ENCODE assay signal across 11 cellular contexts in the genomic region with DNA sequence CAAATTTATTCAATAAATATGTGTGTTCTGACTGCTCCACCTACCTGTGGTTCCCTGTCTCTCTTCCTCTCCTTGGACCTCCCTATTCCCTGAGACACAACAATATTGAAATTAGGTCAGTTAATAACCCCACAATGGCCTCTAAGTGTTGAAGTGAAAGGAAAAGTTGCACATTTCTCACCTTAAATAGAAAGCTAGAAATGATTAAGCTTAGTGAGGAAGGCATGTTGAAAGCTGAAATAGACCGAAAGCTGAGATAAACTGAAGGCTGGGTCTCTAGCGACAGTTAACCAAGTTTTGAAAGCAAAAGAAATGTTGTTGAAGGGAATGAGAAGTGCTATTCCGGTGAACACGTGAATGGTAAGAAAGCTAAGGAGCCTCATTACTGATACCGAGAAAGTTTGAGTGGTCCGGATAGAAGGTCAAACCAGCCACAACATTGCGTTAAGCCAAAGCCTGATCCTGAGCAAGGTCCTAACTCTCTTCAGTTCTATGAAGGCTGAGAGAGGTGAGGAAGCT. TPM values are rescaled to one million over a fixed set of nuclear protein-coding genes. Genes with fewer than 3 reads are reported as not detected.
DNase-seq lines count a peak whose midpoint lies in the region; ATAC-seq and TF ChIP-seq lines count a peak whose summit lies in the region.
"Had no signal": no experiment of that assay in that cellular context is flagged by ENCODE, and none has a peak within 500 bp of the region (broad histone marks: within the 10 kb centered on the region; RNA-seq: fewer than 3 reads in every experiment).

No MANE protein-coding gene starts in this region.

- no peak overlapping the region for H3K4me3 ChIP-seq in uterus
- H3K4me3 ChIP-seq: colonic mucosa had no signal

- H3K4me1 Mint-ChIP-seq in immature natural killer cell = peaks cover 37 to 46% of the 10 kb centered on the region in 2 donors

- no peaks in the 10 kb centered on the region for H3K9me3 Mint-ChIP-seq in immature natural killer cell

- no peak overlapping the region for H3K27ac ChIP-seq in uterus
- H3K27ac ChIP-seq: colonic mucosa, KMS-11 had no signal

- H3K9me3 ChIP-seq in uterus = no peaks in the 10 kb centered on the region
- H3K9me3 ChIP-seq: colonic mucosa had no signal

- TF ChIP-seq POLR2A in uterus (IDR thresholded peaks at IDR 0.05) = no peak

- no peaks in the 10 kb centered on the region for H3K36me3 ChIP-seq in uterus
- H3K36me3 ChIP-seq: colonic mucosa had no signal

- peak overlapping the region; percentile 65 to 87 (median 79) for H3K4me3 Mint-ChIP-seq in immature natural killer cell

- ATAC-seq in GM18858 (IDR thresholded peaks at IDR 0.05; ENCODE audit: unreplicated experiment) = peak; percentile 97
- ATAC-seq in GM21390 (IDR thresholded peaks at IDR 0.05; ENCODE audit: unreplicated experiment) = peak; percentile 96
- ATAC-seq in HG03108 (IDR thresholded peaks at IDR 0.05; ENCODE audit: unreplicated experiment) = peak; percentile 94

- H3K27me3 ChIP-seq in uterus = no peaks in the 10 kb centered on the region
- H3K27me3 ChIP-seq: colonic mucosa had no signal

- no peaks in the 10 kb centered on the region for H3K4me1 ChIP-seq in uterus
- H3K4me1 ChIP-seq: colonic mucosa had no signal

- no peaks in the 10 kb centered on the region for H3K36me3 Mint-ChIP-seq in immature natural killer cell

- peak overlapping the region; percentile 69 to 94 (median 88) for H3K27ac Mint-ChIP-seq in immature natural killer cell

- intact Hi-C loops in uterus (cut with DNase I; ENCODE audit: low total_unique reads) (no loop called here), cardiac septum (cut with DNase I) (no loop called here)

- TF ChIP-seq CTCF in uterus (IDR thresholded peaks at IDR 0.05) = no peak

- DNase-seq in immature natural killer cell = peak in 1 of 3 donors; percentile 19
- DNase-seq in uterus = no peak
- DNase-seq in NCI-H748 (lab: John Stamatoyannopoulos, UW; ENCODE audit: unreplicated experiment) = no peak
- no peak for DNase-seq in DMS53 treated with DMSO at 0.1 percent for 48 hours (lab: John Stamatoyannopoulos, UW; ENCODE audit: unreplicated experiment)
- no peak for DNase-seq in cardiac septum (ENCODE audit: low spot score)
- DNase-seq: colonic mucosa, posterior cingulate gyrus had no signal

- H3K27me3 Mint-ChIP-seq in immature natural killer cell (ENCODE audit: low read depth in 3 of 3) = peaks cover 2 to 4% (median 2%) of the 10 kb centered on the region in 3 donors

RNA-seq across cellular contexts. Expression of gene UST, which starts 34.1 kb away (rescaled TPM):
- polyA plus RNA-seq in immature natural killer cell = 1 to 10 TPM; 3.7 to 6.9 (median 6.3) TPM
- total RNA-seq in uterus (10 to 100 TPM in 3 of 4 donors, 1 to 10 TPM in 1; 6.1 to 23.2 (median 17.2) TPM), cardiac septum (2.1 TPM)
